ENCODE assay signal across 1 cellular context in the genomic region with DNA sequence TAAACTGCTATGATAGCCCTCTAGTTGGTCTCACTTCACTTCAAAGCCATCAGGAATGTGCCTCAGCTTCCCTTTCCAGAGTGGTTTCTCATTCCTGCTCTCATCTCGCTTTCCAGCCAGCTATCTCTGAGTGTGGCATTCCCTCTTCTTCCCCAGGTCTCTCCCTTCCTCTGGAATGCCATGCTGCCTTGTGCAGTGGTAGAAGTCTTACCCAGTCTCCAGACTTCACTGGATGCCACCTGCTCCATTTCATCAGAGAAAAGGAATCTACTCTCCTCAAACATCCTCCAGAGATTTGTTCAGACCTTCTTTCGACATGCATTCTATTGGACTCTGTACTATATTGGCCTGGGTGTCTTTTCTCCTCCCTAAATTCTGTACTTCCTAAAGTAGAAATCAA.
TF ChIP-seq lines count a peak whose summit lies in the region.

No MANE protein-coding gene starts in this region.

TF ChIP-seq in H1, 55 proteins besides CTCF, POLR2A, EP300 and RAD21 (continued from another document):
- TF ChIP-seq, protein P1, sequence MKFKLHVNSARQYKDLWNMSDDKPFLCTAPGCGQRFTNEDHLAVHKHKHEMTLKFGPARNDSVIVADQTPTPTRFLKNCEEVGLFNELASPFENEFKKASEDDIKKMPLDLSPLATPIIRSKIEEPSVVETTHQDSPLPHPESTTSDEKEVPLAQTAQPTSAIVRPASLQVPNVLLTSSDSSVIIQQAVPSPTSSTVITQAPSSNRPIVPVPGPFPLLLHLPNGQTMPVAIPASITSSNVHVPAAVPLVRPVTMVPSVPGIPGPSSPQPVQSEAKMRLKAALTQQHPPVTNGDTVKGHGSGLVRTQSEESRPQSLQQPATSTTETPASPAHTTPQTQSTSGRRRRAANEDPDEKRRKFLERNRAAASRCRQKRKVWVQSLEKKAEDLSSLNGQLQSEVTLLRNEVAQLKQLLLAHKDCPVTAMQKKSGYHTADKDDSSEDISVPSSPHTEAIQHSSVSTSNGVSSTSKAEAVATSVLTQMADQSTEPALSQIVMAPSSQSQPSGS (IDR thresholded peaks at IDR 0.05; ENCODE audit: low read length): no peak
- no peak for TF ChIP-seq EGR1 (IDR thresholded peaks at IDR 0.05; ENCODE audit: borderline replicate concordance, low read depth, low read length)
